Comparison of ENCODE assay signal across 16 cellular contexts in genomic region chr3:157290761-157291160, GRCh38.
DNase-seq lines count a peak whose midpoint lies in the region; ATAC-seq and TF ChIP-seq lines count a peak whose summit lies in the region.
"Had no signal": no experiment of that assay in that cellular context is flagged by ENCODE, and none has a peak within 500 bp of the region (broad histone marks: within the 10 kb centered on the region; RNA-seq: fewer than 3 reads in every experiment).

No MANE protein-coding gene starts in this region.

- H3K4me2 ChIP-seq in PC-3 (ENCODE audit: low read length) (no peak overlapping the region), fibroblast of lung (ENCODE audit: extremely low read depth, insufficient read depth, low read length) (no peak overlapping the region), MM.1S (ENCODE audit: low read depth, low read length) (no peak overlapping the region)
- H3K4me2 ChIP-seq: GM23338 had no signal

- no TSS peak for BruUV-seq in PC-3 (replicated peaks; lab: Mats Ljungman, UMichigan)

- H3K9me3 Mint-ChIP-seq in osteocyte (ENCODE audit: unreplicated experiment) = no peaks in the 10 kb centered on the region
- H3K9me3 Mint-ChIP-seq: activated naive CD8-positive, alpha-beta T cell treated with anti-CD3 and anti-CD28 coated beads, Interleukin-2, amount 10 ng/mL, durations not matched to agents 7 days and 5 days; GM23338 had no signal

- H3K4me3 Mint-ChIP-seq in osteocyte (ENCODE audit: unreplicated experiment) = no peak overlapping the region
- H3K4me3 Mint-ChIP-seq: activated naive CD8-positive, alpha-beta T cell treated with anti-CD3 and anti-CD28 coated beads, Interleukin-2, amount 10 ng/mL, durations not matched to agents 7 days and 5 days; CD14-positive monocyte; GM23338; T-helper 17 cell had no signal

- ATAC-seq in PC-3 (peak; percentile 81), GM21390 (IDR thresholded peaks at IDR 0.05; ENCODE audit: unreplicated experiment) (no peak), HG03045 (IDR thresholded peaks at IDR 0.05; ENCODE audit: unreplicated experiment) (no peak)
- ATAC-seq: GM23338, T-helper 17 cell had no signal

- peaks cover 8% of the 10 kb centered on the region for H3K4me1 ChIP-seq in PC-3 (ENCODE audit: insufficient read depth, low read length)
- peaks cover 13% of the 10 kb centered on the region for H3K4me1 ChIP-seq in fibroblast of lung (ENCODE audit: control insufficient read depth, extremely low read depth, insufficient read depth, low read length)
- no peaks in the 10 kb centered on the region for H3K4me1 ChIP-seq in MM.1S (ENCODE audit: low read length)
- H3K4me1 ChIP-seq: esophagus muscularis mucosa had no signal

- H3K4me3 ChIP-seq in PC-3 (ENCODE audit: low read length) (no peak overlapping the region), fibroblast of lung (replicated peaks in 1 of 4; ENCODE audit: control extremely low read depth in 1 of 4, insufficient read depth in 1 of 4, low read depth in 3 of 4, low read length in 4 of 4) (no peak overlapping the region), MM.1S (ENCODE audit: low read length) (no peak overlapping the region)
- H3K4me3 ChIP-seq: coronary artery, esophagus muscularis mucosa, GM23338 had no signal

- H3F3A ChIP-seq in PC-3 (ENCODE audit: low read length, unreplicated experiment) (no peaks in the 10 kb centered on the region), MM.1S (ENCODE audit: insufficient read depth, low read length) (no peaks in the 10 kb centered on the region)

- peak overlapping the region; percentile 82 for H3K27ac Mint-ChIP-seq in osteocyte (ENCODE audit: unreplicated experiment)
- H3K27ac Mint-ChIP-seq: activated naive CD8-positive, alpha-beta T cell treated with anti-CD3 and anti-CD28 coated beads, Interleukin-2, amount 10 ng/mL, durations not matched to agents 7 days and 5 days; CD14-positive monocyte; GM23338; T-helper 17 cell had no signal

- H3K9me2 ChIP-seq in PC-3 (replicated peaks; ENCODE audit: low read length) = no peaks in the 10 kb centered on the region
- no peaks in the 10 kb centered on the region for H3K9me2 ChIP-seq in MM.1S (replicated peaks; ENCODE audit: insufficient read depth, low read length)

- CTCF ChIA-PET in PC-3 (lab: Charles Lee) = no interaction called here

- H3K9ac ChIP-seq in PC-3 (ENCODE audit: low read length) (no peak overlapping the region), fibroblast of lung (ENCODE audit: insufficient read depth, low read length) (no peak overlapping the region), MM.1S (ENCODE audit: low read length) (no peak overlapping the region)

- H3K27me3 ChIP-seq in PC-3 (ENCODE audit: low read length) = no peaks in the 10 kb centered on the region
- no peaks in the 10 kb centered on the region for H3K27me3 ChIP-seq in fibroblast of lung (ENCODE audit: control insufficient read depth, insufficient read depth, low read length)
- no peaks in the 10 kb centered on the region for H3K27me3 ChIP-seq in MM.1S (replicated peaks; ENCODE audit: insufficient read depth, low read length)
- H3K27me3 ChIP-seq: esophagus muscularis mucosa had no signal

- H3K36me3 ChIP-seq in PC-3 (ENCODE audit: low read depth, low read length) (no peaks in the 10 kb centered on the region), fibroblast of lung (ENCODE audit: control insufficient read depth, insufficient read depth, low read length) (no peaks in the 10 kb centered on the region), MM.1S (replicated peaks; ENCODE audit: insufficient read depth, low read length) (no peaks in the 10 kb centered on the region)
- H3K36me3 ChIP-seq: esophagus muscularis mucosa had no signal

- intact Hi-C loops in PC-3 (cut with micrococcal nuclease) = no loop called here

- H3K27ac ChIP-seq in PC-3 (ENCODE audit: low read length) (no peak overlapping the region), fibroblast of lung (ENCODE audit: insufficient read depth, low read length) (no peak overlapping the region), MM.1S (ENCODE audit: low read length) (no peak overlapping the region)
- H3K27ac ChIP-seq: coronary artery, esophagus muscularis mucosa had no signal

- no peaks in the 10 kb centered on the region for H4K20me1 ChIP-seq in PC-3 (ENCODE audit: low read length)
- H4K20me1 ChIP-seq in fibroblast of lung (ENCODE audit: control insufficient read depth, extremely low read depth, insufficient read depth, low read length) = no peaks in the 10 kb centered on the region
- no peaks in the 10 kb centered on the region for H4K20me1 ChIP-seq in MM.1S (ENCODE audit: insufficient read depth, low read length)

- POLR2A ChIA-PET in PC-3 (lab: Charles Lee; ENCODE audit: unreplicated experiment) = no interaction called here

- H2AFZ ChIP-seq in PC-3 (ENCODE audit: low read length) (no peak overlapping the region), fibroblast of lung (ENCODE audit: low read length) (no peak overlapping the region), MM.1S (ENCODE audit: low read length) (no peak overlapping the region)
- H2AFZ ChIP-seq: GM23338 had no signal

- DNase-seq in COLO829 (ENCODE audit: low spot score) (peak; percentile 50), PC-3 (peak; percentile 68), fibroblast of lung (ENCODE audit: low read depth in 2 of 2) (peak; percentile 80 to 97), osteocyte (ENCODE audit: extremely low spot score, unreplicated experiment) (no peak), NCI-H1436 (lab: John Stamatoyannopoulos, UW) (no peak), MM.1S (no peak)
- DNase-seq: activated naive CD8-positive, alpha-beta T cell treated with anti-CD3 and anti-CD28 coated beads, Interleukin-2, amount 10 ng/mL, durations not matched to agents 7 days and 5 days; NCI-H510A treated with DMSO at 0.1 percent for 48 hours; stimulated activated CD4-positive, alpha-beta T cell treated with anti-CD3 and anti-CD28 coated beads, Interleukin-2, amount 100 ng/mL, for 48 hours; T-helper 17 cell had no signal

- no peaks in the 10 kb centered on the region for H3K9me3 ChIP-seq in PC-3 (ENCODE audit: low read length)
- H3K9me3 ChIP-seq in fibroblast of lung (ENCODE audit: control insufficient read depth, insufficient read depth, low read depth, low read length) = no peaks in the 10 kb centered on the region
- no peaks in the 10 kb centered on the region for H3K9me3 ChIP-seq in MM.1S (replicated peaks; ENCODE audit: insufficient read depth, low read length)
- H3K9me3 ChIP-seq: esophagus muscularis mucosa had no signal

- TF ChIP-seq CTCF in PC-3 (conservative IDR thresholded peaks at IDR 0.05; ENCODE audit: low read depth, low read length) = no peak
- TF ChIP-seq CTCF in fibroblast of lung (conservative IDR thresholded peaks at IDR 0.05 in 1 of 2, IDR thresholded peaks at IDR 0.05 in 1 of 2; ENCODE audit: low read depth in 1 of 2, low read length in 2 of 2) = no peak
- TF ChIP-seq CTCF in osteocyte (IDR thresholded peaks at IDR 0.05) = no peak
- no peak for TF ChIP-seq CTCF in MM.1S (IDR thresholded peaks at IDR 0.05; ENCODE audit: low read length)

- no peaks in the 10 kb centered on the region for H3K36me3 Mint-ChIP-seq in osteocyte (ENCODE audit: unreplicated experiment)
- H3K36me3 Mint-ChIP-seq: activated naive CD8-positive, alpha-beta T cell treated with anti-CD3 and anti-CD28 coated beads, Interleukin-2, amount 10 ng/mL, durations not matched to agents 7 days and 5 days; CD14-positive monocyte had no signal

- no peaks in the 10 kb centered on the region for H3K27me3 Mint-ChIP-seq in osteocyte (ENCODE audit: unreplicated experiment)
- H3K27me3 Mint-ChIP-seq: activated naive CD8-positive, alpha-beta T cell treated with anti-CD3 and anti-CD28 coated beads, Interleukin-2, amount 10 ng/mL, durations not matched to agents 7 days and 5 days; T-helper 17 cell had no signal

- H3K79me2 ChIP-seq in PC-3 (ENCODE audit: low read length) = no peaks in the 10 kb centered on the region
- no peaks in the 10 kb centered on the region for H3K79me2 ChIP-seq in fibroblast of lung (ENCODE audit: control insufficient read depth, insufficient read depth, low read length)
- no peaks in the 10 kb centered on the region for H3K79me2 ChIP-seq in MM.1S (ENCODE audit: low read length)

- H3K4me1 Mint-ChIP-seq in osteocyte (ENCODE audit: unreplicated experiment) = peaks cover 55% of the 10 kb centered on the region
- H3K4me1 Mint-ChIP-seq: activated naive CD8-positive, alpha-beta T cell treated with anti-CD3 and anti-CD28 coated beads, Interleukin-2, amount 10 ng/mL, durations not matched to agents 7 days and 5 days; CD14-positive monocyte; T-helper 17 cell had no signal

Comparison
In these comparisons a context has a peak if more than half of its experiments do, and no peak if none do; other contexts are left out.
1. DNase-seq: peak in COLO829 (single experiment), PC-3 (single experiment) and fibroblast of lung (2 of 2); none in osteocyte (single experiment), NCI-H1436 (single experiment) and MM.1S (single experiment).